ENCODE assay signal across 1 cellular context in the genomic region with DNA sequence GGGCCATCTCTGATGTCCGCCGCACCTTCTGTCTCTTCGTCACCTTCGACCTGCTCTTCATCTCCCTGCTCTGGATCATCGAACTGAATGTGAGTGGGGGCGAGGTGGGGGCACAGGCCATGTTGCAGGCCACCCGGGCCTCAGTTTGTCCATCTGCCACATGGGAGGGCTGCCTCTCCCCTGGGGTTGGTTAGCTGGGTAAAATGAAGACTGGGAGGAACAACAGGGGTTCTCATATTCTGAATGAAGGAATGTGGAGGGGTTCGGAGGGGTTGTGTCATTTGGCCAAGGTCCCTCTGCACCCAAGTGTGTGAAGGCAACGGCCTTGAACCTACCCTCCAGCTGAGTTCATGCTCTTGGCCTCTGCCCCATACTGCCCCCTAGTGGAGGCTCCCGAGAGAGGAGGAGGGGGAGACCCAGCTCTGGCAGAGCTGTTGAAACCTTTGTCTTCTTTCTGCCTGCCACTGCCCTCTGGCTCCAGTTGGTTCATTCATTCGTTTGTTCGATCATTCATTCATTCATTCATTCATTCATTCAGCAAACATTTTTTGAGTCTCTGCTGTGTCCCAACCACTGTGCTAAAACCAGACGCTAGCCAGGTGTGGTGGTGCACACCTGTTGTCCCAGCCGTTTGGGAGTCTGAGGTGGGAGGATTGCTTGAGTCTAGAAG.
TF ChIP-seq lines count a peak whose summit lies in the region.

No MANE protein-coding gene starts in this region.

TF ChIP-seq in SK-N-SH, 30 proteins besides CTCF, POLR2A, EP300 and RAD21 (continued from another document):
- TF ChIP-seq, protein P1, sequence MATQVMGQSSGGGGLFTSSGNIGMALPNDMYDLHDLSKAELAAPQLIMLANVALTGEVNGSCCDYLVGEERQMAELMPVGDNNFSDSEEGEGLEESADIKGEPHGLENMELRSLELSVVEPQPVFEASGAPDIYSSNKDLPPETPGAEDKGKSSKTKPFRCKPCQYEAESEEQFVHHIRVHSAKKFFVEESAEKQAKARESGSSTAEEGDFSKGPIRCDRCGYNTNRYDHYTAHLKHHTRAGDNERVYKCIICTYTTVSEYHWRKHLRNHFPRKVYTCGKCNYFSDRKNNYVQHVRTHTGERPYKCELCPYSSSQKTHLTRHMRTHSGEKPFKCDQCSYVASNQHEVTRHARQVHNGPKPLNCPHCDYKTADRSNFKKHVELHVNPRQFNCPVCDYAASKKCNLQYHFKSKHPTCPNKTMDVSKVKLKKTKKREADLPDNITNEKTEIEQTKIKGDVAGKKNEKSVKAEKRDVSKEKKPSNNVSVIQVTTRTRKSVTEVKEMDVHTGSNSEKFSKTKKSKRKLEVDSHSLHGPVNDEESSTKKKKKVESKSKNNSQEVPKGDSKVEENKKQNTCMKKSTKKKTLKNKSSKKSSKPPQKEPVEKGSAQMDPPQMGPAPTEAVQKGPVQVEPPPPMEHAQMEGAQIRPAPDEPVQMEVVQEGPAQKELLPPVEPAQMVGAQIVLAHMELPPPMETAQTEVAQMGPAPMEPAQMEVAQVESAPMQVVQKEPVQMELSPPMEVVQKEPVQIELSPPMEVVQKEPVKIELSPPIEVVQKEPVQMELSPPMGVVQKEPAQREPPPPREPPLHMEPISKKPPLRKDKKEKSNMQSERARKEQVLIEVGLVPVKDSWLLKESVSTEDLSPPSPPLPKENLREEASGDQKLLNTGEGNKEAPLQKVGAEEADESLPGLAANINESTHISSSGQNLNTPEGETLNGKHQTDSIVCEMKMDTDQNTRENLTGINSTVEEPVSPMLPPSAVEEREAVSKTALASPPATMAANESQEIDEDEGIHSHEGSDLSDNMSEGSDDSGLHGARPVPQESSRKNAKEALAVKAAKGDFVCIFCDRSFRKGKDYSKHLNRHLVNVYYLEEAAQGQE (IDR thresholded peaks at IDR 0.05; ENCODE audit: low read depth, low read length): no peak
- no peak for TF ChIP-seq EZH2phosphoT487 (IDR thresholded peaks at IDR 0.05; ENCODE audit: borderline replicate concordance, low read depth)
- TF ChIP-seq RXRA (IDR thresholded peaks at IDR 0.05; ENCODE audit: borderline replicate concordance, low read depth): no peak
- no peak for TF ChIP-seq IRF3 (IDR thresholded peaks at IDR 0.05; ENCODE audit: low read depth, low read length)
